Comparison of ENCODE assay signal across 1 cellular context in the genomic region with DNA sequence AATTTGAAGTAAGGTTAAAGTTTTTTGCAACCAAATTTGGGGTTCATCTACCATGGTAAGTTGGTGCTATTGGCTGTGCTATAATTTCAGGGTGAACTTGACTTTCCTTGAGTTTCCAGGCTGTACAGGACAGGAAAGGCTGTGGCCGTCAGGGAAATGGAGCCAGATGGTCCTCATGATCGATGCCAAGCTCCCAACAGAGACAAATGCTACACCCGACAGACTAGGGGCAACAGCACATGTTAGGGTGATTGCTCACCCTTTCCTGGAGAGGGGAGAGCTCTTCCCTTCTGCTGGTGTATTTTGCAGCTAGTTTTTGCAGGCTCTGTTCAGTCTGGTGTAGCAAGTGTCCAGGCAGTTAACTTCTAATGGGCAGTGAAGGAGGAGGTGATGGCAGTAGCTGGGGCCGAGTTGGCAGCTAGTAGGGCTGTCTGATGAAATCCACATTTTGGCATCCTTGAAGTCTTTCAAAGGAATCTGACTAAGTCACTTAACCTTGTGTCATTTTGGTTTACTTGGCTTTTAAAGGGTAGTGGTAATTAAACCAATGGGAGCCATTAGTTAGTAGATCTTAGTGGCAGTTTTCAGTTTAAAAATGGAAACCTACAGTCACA.
TF ChIP-seq lines count a peak whose summit lies in the region.

No MANE protein-coding gene starts in this region.

TF ChIP-seq in GM23338, 12 proteins besides CTCF, POLR2A, EP300 and RAD21 (continued from another document):
- TF ChIP-seq CREB1 (CRISPR knock-in tag; IDR thresholded peaks at IDR 0.05; ENCODE audit: low read depth): no peak
- TF ChIP-seq JUNB (IDR thresholded peaks at IDR 0.05; ENCODE audit: unreplicated experiment): no peak
- TF ChIP-seq, protein P1, sequence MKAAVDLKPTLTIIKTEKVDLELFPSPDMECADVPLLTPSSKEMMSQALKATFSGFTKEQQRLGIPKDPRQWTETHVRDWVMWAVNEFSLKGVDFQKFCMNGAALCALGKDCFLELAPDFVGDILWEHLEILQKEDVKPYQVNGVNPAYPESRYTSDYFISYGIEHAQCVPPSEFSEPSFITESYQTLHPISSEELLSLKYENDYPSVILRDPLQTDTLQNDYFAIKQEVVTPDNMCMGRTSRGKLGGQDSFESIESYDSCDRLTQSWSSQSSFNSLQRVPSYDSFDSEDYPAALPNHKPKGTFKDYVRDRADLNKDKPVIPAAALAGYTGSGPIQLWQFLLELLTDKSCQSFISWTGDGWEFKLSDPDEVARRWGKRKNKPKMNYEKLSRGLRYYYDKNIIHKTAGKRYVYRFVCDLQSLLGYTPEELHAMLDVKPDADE (IDR thresholded peaks at IDR 0.05): no peak
- TF ChIP-seq ZNF331 (CRISPR knock-in tag; IDR thresholded peaks at IDR 0.05; ENCODE audit: low read depth): no peak
